1 cellular context compared by ENCODE assay signal in genomic region chr20:63896136-63896890, GRCh38.
A peak's percentile ranks its signal among the peaks of the same experiment; 100 is the strongest.
TF ChIP-seq lines count a peak whose summit lies in the region.

No MANE protein-coding gene starts in this region.

TF ChIP-seq in HepG2, 621 proteins besides CTCF, POLR2A, EP300 and RAD21 (continued from another document and continues in another):
- TF ChIP-seq ZNF567 (CRISPR knock-in tag; IDR thresholded peaks at IDR 0.05; ENCODE audit: borderline replicate concordance) = 0 out of 2 replicates have a peak, but pooled peaks have one; percentile 21
- TF ChIP-seq MAF1 (CRISPR knock-in tag; IDR thresholded peaks at IDR 0.05; ENCODE audit: borderline replicate concordance) = 0 out of 2 replicates have a peak, but pooled peaks have one; percentile 62
- TF ChIP-seq ZNF501 (CRISPR knock-in tag; IDR thresholded peaks at IDR 0.05) = peak; percentile 86
- TF ChIP-seq EZH2 (conservative IDR thresholded peaks at IDR 0.05; ENCODE audit: low read depth, low read length) = no peak
- peak; percentile 83 for TF ChIP-seq BORCS8-MEF2B (CRISPR knock-in tag; IDR thresholded peaks at IDR 0.05)
- TF ChIP-seq TMF1 (CRISPR knock-in tag; IDR thresholded peaks at IDR 0.05; ENCODE audit: low read depth) = peak; percentile 27; the same call in 1 of the 2 replicates
- peak; percentile 85; the same call in 1 of the 2 replicates for TF ChIP-seq ZNF251 (CRISPR knock-in tag; IDR thresholded peaks at IDR 0.05)
- TF ChIP-seq MATR3 (CRISPR knock-in tag; IDR thresholded peaks at IDR 0.05) = no peak
- peak; percentile 98 for TF ChIP-seq BHLHE40 (IDR thresholded peaks at IDR 0.05; ENCODE audit: low read length)
- no peak for TF ChIP-seq ELK4 (CRISPR knock-in tag; IDR thresholded peaks at IDR 0.05; ENCODE audit: borderline replicate concordance)
- no peak for TF ChIP-seq NFE2 (CRISPR knock-in tag; IDR thresholded peaks at IDR 0.05)
- peak; percentile 58; the same call in 1 of the 2 replicates for TF ChIP-seq ZSCAN12 (CRISPR knock-in tag; IDR thresholded peaks at IDR 0.05)
- TF ChIP-seq ZNF878 (CRISPR knock-in tag; IDR thresholded peaks at IDR 0.05) = peak; percentile 72; the same call in 1 of the 2 replicates
- TF ChIP-seq PHF5A (CRISPR knock-in tag; IDR thresholded peaks at IDR 0.05; ENCODE audit: low read depth, unreplicated experiment) = peak; percentile 60
- TF ChIP-seq ZNF761 (CRISPR knock-in tag; conservative IDR thresholded peaks at IDR 0.05) = peak; percentile 73
- peak; percentile 94 for TF ChIP-seq ARID2 (CRISPR knock-in tag; IDR thresholded peaks at IDR 0.05; ENCODE audit: borderline replicate concordance)
- TF ChIP-seq ZNF598 (CRISPR knock-in tag; IDR thresholded peaks at IDR 0.05; ENCODE audit: borderline replicate concordance) = peak; percentile 98; the same call in 1 of the 2 replicates
- TF ChIP-seq ZNF614 (CRISPR knock-in tag; IDR thresholded peaks at IDR 0.05; ENCODE audit: borderline replicate concordance) = peak; percentile 81; the same call in 1 of the 2 replicates
- no peak for TF ChIP-seq HOXA7 (CRISPR knock-in tag; IDR thresholded peaks at IDR 0.05)
- TF ChIP-seq FOXA1 (IDR thresholded peaks at IDR 0.05) = no peak
- TF ChIP-seq FOXA1 (CRISPR knock-in tag; IDR thresholded peaks at IDR 0.05) = peak; percentile 87
- TF ChIP-seq ZSCAN9 (CRISPR knock-in tag; IDR thresholded peaks at IDR 0.05; ENCODE audit: borderline replicate concordance) = peak; percentile 69; the same call in 1 of the 2 replicates
- no peak for TF ChIP-seq CEBPB (IDR thresholded peaks at IDR 0.05; ENCODE audit: borderline replicate concordance, low read depth, low read length)
- no peak for TF ChIP-seq E2F5 (CRISPR knock-in tag; conservative IDR thresholded peaks at IDR 0.05)
- 0 out of 2 replicates have a peak, but pooled peaks have one; percentile 52 for TF ChIP-seq ZNF205 (CRISPR knock-in tag; IDR thresholded peaks at IDR 0.05)
- TF ChIP-seq SOX6 (IDR thresholded peaks at IDR 0.05) = no peak
- peak; percentile 77 for TF ChIP-seq SOX6 (CRISPR knock-in tag; IDR thresholded peaks at IDR 0.05)
- TF ChIP-seq RFXAP (CRISPR knock-in tag; IDR thresholded peaks at IDR 0.05; ENCODE audit: borderline replicate concordance) = peak; percentile 81; the same call in 1 of the 2 replicates
- TF ChIP-seq KLF15 (CRISPR knock-in tag; IDR thresholded peaks at IDR 0.05; ENCODE audit: borderline replicate concordance) = no peak
- peak; percentile 69 for TF ChIP-seq ZNF142 (CRISPR knock-in tag; IDR thresholded peaks at IDR 0.05)
- TF ChIP-seq ZEB1 (IDR thresholded peaks at IDR 0.05; ENCODE audit: insufficient replicate concordance, low read depth) = no peak
- no peak for TF ChIP-seq SNAI1 (CRISPR knock-in tag; IDR thresholded peaks at IDR 0.05; ENCODE audit: borderline replicate concordance)
- TF ChIP-seq EEA1 (CRISPR knock-in tag; IDR thresholded peaks at IDR 0.05; ENCODE audit: borderline replicate concordance) = no peak
- TF ChIP-seq ZBTB42 (CRISPR knock-in tag; IDR thresholded peaks at IDR 0.05) = 0 out of 2 replicates have a peak, but pooled peaks have one; percentile 0
- no peak for TF ChIP-seq SMARCC2 (IDR thresholded peaks at IDR 0.05)
- no peak for TF ChIP-seq CREBL2 (CRISPR knock-in tag; IDR thresholded peaks at IDR 0.05; ENCODE audit: borderline replicate concordance)
- no peak for TF ChIP-seq REST (IDR thresholded peaks at IDR 0.05; ENCODE audit: borderline replicate concordance in 1 of 2, low read depth in 1 of 2, low read length in 2 of 2)
- no peak for TF ChIP-seq ZFYVE20 (CRISPR knock-in tag; IDR thresholded peaks at IDR 0.05; ENCODE audit: borderline replicate concordance, low read depth)
- peak; percentile 95; the same call in 1 of the 2 replicates for TF ChIP-seq NFKB2 (CRISPR knock-in tag; IDR thresholded peaks at IDR 0.05; ENCODE audit: borderline replicate concordance)
- no peak for TF ChIP-seq ZNF407 (CRISPR knock-in tag; IDR thresholded peaks at IDR 0.05; ENCODE audit: not compliant biosample characterization)
- no peak; the same call in 1 of the 2 replicates for TF ChIP-seq ZNF747 (CRISPR knock-in tag; IDR thresholded peaks at IDR 0.05; ENCODE audit: borderline replicate concordance)
- no peak for TF ChIP-seq THAP8 (CRISPR knock-in tag; IDR thresholded peaks at IDR 0.05; ENCODE audit: borderline replicate concordance)
